ENCODE assay signal across 9 cellular contexts in genomic region chr2:152336854-152337510, GRCh38. TPM values are rescaled to one million over a fixed set of nuclear protein-coding genes. Genes with fewer than 3 reads are reported as not detected.
DNase-seq lines count a peak whose midpoint lies in the region; ATAC-seq lines count a peak whose summit lies in the region.
"Had no signal": no experiment of that assay in that cellular context is flagged by ENCODE, and none has a peak within 500 bp of the region (broad histone marks: within the 10 kb centered on the region; RNA-seq: fewer than 3 reads in every experiment).

No MANE protein-coding gene starts in this region.

- no peak for ATAC-seq in HG03432 (IDR thresholded peaks at IDR 0.05; ENCODE audit: unreplicated experiment)

- H3K36me3 ChIP-seq in iPS-18a (ENCODE audit: control insufficient read depth, low read depth, low read length) (no peaks in the 10 kb centered on the region), skeletal muscle tissue (ENCODE audit: control insufficient read depth in 3 of 3, insufficient read depth in 3 of 3, low read length in 3 of 3) (no peaks in the 10 kb centered on the region)

- H3K9ac ChIP-seq in iPS-18a (ENCODE audit: low read length) = peak overlapping the region; percentile 78
- peak overlapping the region; percentile 76 to 86 (median 79) for H3K9ac ChIP-seq in skeletal muscle tissue (ENCODE audit: low read depth in 1 of 3, low read length in 3 of 3)

- H3K4me3 ChIP-seq in iPS-18a (ENCODE audit: low read length) = peak overlapping the region; percentile 74
- H3K4me3 ChIP-seq in skeletal muscle tissue (ENCODE audit: low read length in 3 of 3) = peak overlapping the region; percentile 79 to 87 (median 81)

- DNase-seq in AG20443 (ENCODE audit: low spot score) (peak; percentile 22), HK-2 (ENCODE audit: unreplicated experiment) (peak; percentile 39), amygdala (lab: John Stamatoyannopoulos, UW) (peak in 30 of 56 donors; percentile 3 to 67 (median 40)), SIG-M5 treated with dmso at 0.1 percent for 504 hours (lab: John Stamatoyannopoulos, UW; ENCODE audit: unreplicated experiment) (no peak)
- DNase-seq in stimulated activated CD4-positive, alpha-beta T cell treated with anti-CD3 and anti-CD28 coated beads, Interleukin-4, amount 100 ng/mL, for 4 hours = no peak

- H3K9me3 ChIP-seq in iPS-18a (ENCODE audit: control insufficient read depth, low read depth, low read length) = no peaks in the 10 kb centered on the region
- H3K9me3 ChIP-seq in skeletal muscle tissue (ENCODE audit: control insufficient read depth in 3 of 3, low read length in 3 of 3) = no peaks in the 10 kb centered on the region

- H3K27me3 ChIP-seq in iPS-18a (ENCODE audit: control insufficient read depth, insufficient read depth, low read length) (peaks cover 9% of the 10 kb centered on the region), skeletal muscle tissue (ENCODE audit: control insufficient read depth in 3 of 3, insufficient read depth in 3 of 3, low read length in 3 of 3) (no peaks in the 10 kb centered on the region)

- H3K27ac ChIP-seq in iPS-18a (ENCODE audit: low read length) (no peak overlapping the region), skeletal muscle tissue (ENCODE audit: low read depth, low read length) (peak overlapping the region; percentile 59)
- H3K27ac ChIP-seq: HL-60 had no signal

- H3K4me1 ChIP-seq in iPS-18a (ENCODE audit: control insufficient read depth, low read depth, low read length) (peaks cover 21% of the 10 kb centered on the region), skeletal muscle tissue (ENCODE audit: control insufficient read depth in 3 of 3, insufficient read depth in 3 of 3, low read length in 3 of 3) (peaks cover 4 to 15% (median 14%) of the 10 kb centered on the region in 3 donors)

RNA-seq across cellular contexts. Expression of gene FMNL2, which starts 2.0 kb away (rescaled TPM):
- total RNA-seq in skeletal muscle tissue = 15.7 TPM

Comparison
In these comparisons a context has a peak if more than half of its experiments do, and no peak if none do; other contexts are left out.
1. DNase-seq: peak in AG20443 (single experiment), HK-2 (single experiment) and amygdala (30 of 56); none in stimulated activated CD4-positive, alpha-beta T cell treated with anti-CD3 and anti-CD28 coated beads, Interleukin-4, amount 100 ng/mL, for 4 hours (0 of 2) and SIG-M5 treated with dmso at 0.1 percent for 504 hours (single experiment).